ENCODE assay signal across 12 cellular contexts in genomic region chr12:76720068-76720467, GRCh38. TPM values are rescaled to one million over a fixed set of nuclear protein-coding genes. Genes with fewer than 3 reads are reported as not detected.
DNase-seq lines count a peak whose midpoint lies in the region; TF ChIP-seq lines count a peak whose summit lies in the region.
"Had no signal": no experiment of that assay in that cellular context is flagged by ENCODE, and none has a peak within 500 bp of the region (broad histone marks: within the 10 kb centered on the region; RNA-seq: fewer than 3 reads in every experiment).

No MANE protein-coding gene starts in this region.

- H4K91ac ChIP-seq in mesenchymal stem cell (ENCODE audit: low read length): no peak overlapping the region

- H2AFZ ChIP-seq in mesenchymal stem cell (ENCODE audit: low read depth, low read length): no peak overlapping the region

- peak; percentile 89 for DNase-seq in ACHN
- DNase-seq in HS-5 (ENCODE audit: low read depth): peak; percentile 63
- DNase-seq in astrocyte of the spinal cord (ENCODE audit: low read depth, low spot score): peak; percentile 43
- no peak for DNase-seq in mesenchymal stem cell
- DNase-seq in stimulated activated CD4-positive, alpha-beta T cell treated with anti-CD3 and anti-CD28 coated beads, Interleukin-4, amount 100 ng/mL, for 4 hours: no peak
- DNase-seq in activated CD4-positive, CD25-positive, alpha-beta regulatory T cell (lab: John Stamatoyannopoulos, UW): no peak
- DNase-seq in ecto neural progenitor cell (ENCODE audit: low spot score): no peak
- no peak for DNase-seq in Kasumi-1 (lab: John Stamatoyannopoulos, UW)
- DNase-seq: activated CD8-positive, alpha-beta T cell treated with anti-CD3 and anti-CD28 coated beads for 36 hours; NCI-H2081 treated with DMSO at 0.1 percent for 48 hours; stimulated activated CD4-positive, alpha-beta T cell treated with anti-CD3 and anti-CD28 coated beads, Interleukin-12 subunit alpha, Interleukin-12 subunit beta, amount 100 ng/mL, for 4 hours had no signal

- in situ Hi-C loops in ACHN (cut with HindIII; ENCODE audit: low pct_ligation_motif_present, low pct_unique_long_range_greater_than_20kb, low sequenced_read_pairs): no loop called here
- in situ Hi-C loops in astrocyte of the spinal cord (cut with HindIII; ENCODE audit: low sequenced_read_pairs): no loop called here

- H3K14ac ChIP-seq in mesenchymal stem cell (ENCODE audit: low read length in 2 of 2): no peak overlapping the region

- H3K4me3 ChIP-seq in astrocyte of the spinal cord (ENCODE audit: low read depth, low read length): no peak overlapping the region
- no peak overlapping the region for H3K4me3 ChIP-seq in mesenchymal stem cell (ENCODE audit: insufficient read depth in 1 of 2, low read depth in 1 of 2, low read length in 2 of 2)
- H3K4me3 ChIP-seq: breast epithelium had no signal

- no peaks in the 10 kb centered on the region for H3K36me3 ChIP-seq in mesenchymal stem cell (ENCODE audit: control insufficient read depth in 1 of 2, insufficient read depth in 2 of 2, low read depth in 1 of 2, low read length in 2 of 2)
- H3K36me3 ChIP-seq: breast epithelium had no signal

- no peak overlapping the region for H2BK12ac ChIP-seq in mesenchymal stem cell (ENCODE audit: low read length in 2 of 2)

- peaks cover 9% of the 10 kb centered on the region for H3K4me1 ChIP-seq in mesenchymal stem cell (ENCODE audit: control insufficient read depth, insufficient read depth, low read depth, low read length)
- H3K4me1 ChIP-seq: breast epithelium had no signal

- H2AK5ac ChIP-seq in mesenchymal stem cell (ENCODE audit: low read length, severe bottlenecking): no peak overlapping the region

- H2BK15ac ChIP-seq in mesenchymal stem cell (ENCODE audit: low read depth, poor library complexity, severe bottlenecking): no peak overlapping the region

- no peak overlapping the region for H2BK120ac ChIP-seq in mesenchymal stem cell (ENCODE audit: low read depth, low read length)

- H3K79me1 ChIP-seq in mesenchymal stem cell (replicated peaks; ENCODE audit: low read length, poor library complexity, severe bottlenecking): no peaks in the 10 kb centered on the region

- no peak overlapping the region for H3K18ac ChIP-seq in mesenchymal stem cell (ENCODE audit: low read depth in 1 of 2, low read length in 2 of 2)

- H3K23ac ChIP-seq in mesenchymal stem cell (ENCODE audit: low read length in 2 of 2): no peak overlapping the region

- no peak overlapping the region for H3K9ac ChIP-seq in mesenchymal stem cell (ENCODE audit: low read length)

- H3K27ac ChIP-seq in mesenchymal stem cell (ENCODE audit: low read length, poor library complexity, severe bottlenecking): peak overlapping the region; percentile 99
- H3K27ac ChIP-seq: breast epithelium had no signal

- H3K9me3 ChIP-seq in mesenchymal stem cell (ENCODE audit: control insufficient read depth, low read length): no peaks in the 10 kb centered on the region
- H3K9me3 ChIP-seq: breast epithelium had no signal

- TF ChIP-seq CTCF in astrocyte of the spinal cord (IDR thresholded peaks at IDR 0.05; ENCODE audit: low read depth, low read length): no peak

- no peak overlapping the region for H4K8ac ChIP-seq in mesenchymal stem cell (ENCODE audit: low read length)

- peak overlapping the region; percentile 99 for H2BK5ac ChIP-seq in mesenchymal stem cell (ENCODE audit: low read depth, low read length, poor library complexity, severe bottlenecking)

- no peak overlapping the region for H3K4ac ChIP-seq in mesenchymal stem cell (ENCODE audit: low read depth in 1 of 2, low read length in 2 of 2)

- WGBS in mesenchymal stem cell: 70% methylated on average over 1 of the region's 2 CpGs

- no peak overlapping the region for H3K4me2 ChIP-seq in mesenchymal stem cell (ENCODE audit: low read length, poor library complexity, severe bottlenecking)

- H3K27me3 ChIP-seq in mesenchymal stem cell (ENCODE audit: control insufficient read depth in 1 of 2, insufficient read depth in 1 of 2, low read length in 2 of 2): no peaks in the 10 kb centered on the region
- H3K27me3 ChIP-seq: breast epithelium had no signal

RNA-seq across cellular contexts. Expression of gene ZDHHC17, which starts 43.8 kb away (rescaled TPM):
- 9.1 TPM for polyA plus RNA-seq in mesenchymal stem cell (2013, experiment 1 of 2)
- 8.4 TPM for polyA plus RNA-seq in mesenchymal stem cell (2013, experiment 2 of 2)

Comparison
In these comparisons a context has a peak if more than half of its experiments do, and no peak if none do; other contexts are left out.
1. DNase-seq: peak in ACHN (single experiment), HS-5 (single experiment) and astrocyte of the spinal cord (single experiment); none in mesenchymal stem cell (single experiment), stimulated activated CD4-positive, alpha-beta T cell treated with anti-CD3 and anti-CD28 coated beads, Interleukin-4, amount 100 ng/mL, for 4 hours (0 of 2), activated CD4-positive, CD25-positive, alpha-beta regulatory T cell (0 of 4), ecto neural progenitor cell (single experiment) and Kasumi-1 (0 of 2).